ENCODE assay signal across 8 cellular contexts in genomic region chr5:181191526-181192336, GRCh38.
DNase-seq lines count a peak whose midpoint lies in the region; ATAC-seq lines count a peak whose summit lies in the region.

No MANE protein-coding gene starts in this region.

- peak; percentile 98 for DNase-seq in T-helper 2 cell treated with Interferon-gamma antibody and Interleukin-4, amounts not matched to agents 5 μg/mL and 100 μg/mL, for 36 hours (ENCODE audit: low spot score)
- DNase-seq in central memory CD4-positive, alpha-beta T cell: peak; percentile 96
- DNase-seq in kidney tubule cell (ENCODE audit: low spot score) (peak; percentile 96), NK-92 (lab: John Stamatoyannopoulos, UW; ENCODE audit: unreplicated experiment) (no peak), KG1 (lab: John Stamatoyannopoulos, UW) (no peak)
- peak; percentile 95 for DNase-seq in stimulated activated CD4-positive, alpha-beta T cell treated with anti-CD3 and anti-CD28 coated beads, Interleukin-1b, Interleukin-23, amount 100 ng/mL, for 48 hours

- peaks cover 8% of the 10 kb centered on the region for H3K36me3 Mint-ChIP-seq in T-helper 2 cell treated with Interferon-gamma antibody and Interleukin-4, amounts not matched to agents 5 μg/mL and 100 μg/mL, for 36 hours (ENCODE audit: low read depth)

- peak; percentile 37 for ATAC-seq in GM18873 (IDR thresholded peaks at IDR 0.05; ENCODE audit: low FRiP score, unreplicated experiment)
- ATAC-seq in HG03097 (IDR thresholded peaks at IDR 0.05; ENCODE audit: low FRiP score, unreplicated experiment): peak; percentile 44

- H3K27ac Mint-ChIP-seq in T-helper 2 cell treated with Interferon-gamma antibody and Interleukin-4, amounts not matched to agents 5 μg/mL and 100 μg/mL, for 36 hours: peak overlapping the region; percentile 94

- H3K4me1 Mint-ChIP-seq in T-helper 2 cell treated with Interferon-gamma antibody and Interleukin-4, amounts not matched to agents 5 μg/mL and 100 μg/mL, for 36 hours (ENCODE audit: low read depth): peaks cover 34% of the 10 kb centered on the region

- no peaks in the 10 kb centered on the region for H3K9me3 Mint-ChIP-seq in T-helper 2 cell treated with Interferon-gamma antibody and Interleukin-4, amounts not matched to agents 5 μg/mL and 100 μg/mL, for 36 hours

- H3K4me3 Mint-ChIP-seq in T-helper 2 cell treated with Interferon-gamma antibody and Interleukin-4, amounts not matched to agents 5 μg/mL and 100 μg/mL, for 36 hours: peak overlapping the region; percentile 96

- peaks cover 12% of the 10 kb centered on the region for H3K27me3 Mint-ChIP-seq in T-helper 2 cell treated with Interferon-gamma antibody and Interleukin-4, amounts not matched to agents 5 μg/mL and 100 μg/mL, for 36 hours (ENCODE audit: low read depth)

Comparison
In these comparisons a context has a peak if more than half of its experiments do, and no peak if none do; other contexts are left out.
1. DNase-seq: peak in T-helper 2 cell treated with Interferon-gamma antibody and Interleukin-4, amounts not matched to agents 5 μg/mL and 100 μg/mL, for 36 hours (single experiment), central memory CD4-positive, alpha-beta T cell (single experiment), kidney tubule cell (single experiment) and stimulated activated CD4-positive, alpha-beta T cell treated with anti-CD3 and anti-CD28 coated beads, Interleukin-1b, Interleukin-23, amount 100 ng/mL, for 48 hours (single experiment); none in NK-92 (single experiment) and KG1 (single experiment).